20 cellular contexts compared by ENCODE assay signal in the genomic region with DNA sequence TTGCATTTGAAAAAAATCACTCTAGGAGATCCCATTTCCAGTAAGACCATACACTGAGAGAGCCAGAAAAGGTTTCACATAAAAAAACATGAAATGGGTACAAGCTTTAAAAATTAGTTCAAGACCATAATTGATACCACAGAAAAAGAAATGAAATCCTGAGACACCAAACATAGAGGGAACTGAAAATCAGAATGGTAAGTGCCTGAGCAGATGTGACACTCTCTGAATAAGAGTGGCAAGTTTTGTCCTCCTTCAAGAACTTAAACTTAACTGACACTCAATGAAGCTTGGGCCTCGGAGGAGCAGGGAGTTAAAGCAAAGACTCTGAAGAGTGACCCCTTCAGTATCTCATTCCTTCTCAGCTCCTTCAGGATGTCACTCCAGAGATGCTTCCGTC. TPM values are rescaled to one million over a fixed set of nuclear protein-coding genes. Genes with fewer than 3 reads are reported as not detected.
DNase-seq lines count a peak whose midpoint lies in the region; ATAC-seq, FAIRE-seq and TF ChIP-seq lines count a peak whose summit lies in the region.
"Had no signal": no experiment of that assay in that cellular context is flagged by ENCODE, and none has a peak within 500 bp of the region (broad histone marks: within the 10 kb centered on the region; RNA-seq: fewer than 3 reads in every experiment).

No MANE protein-coding gene starts in this region.

- DNase-seq in GM12891 (ENCODE audit: insufficient read length, low spot score) (no peak), HFFc6 (no peak)
- no peak for DNase-seq in CD8-positive, alpha-beta memory T cell
- DNase-seq in activated naive CD4-positive, alpha-beta T cell treated with anti-CD3 and anti-CD28 coated beads, Interleukin-2, amount 50 U/mL, for 72 hours (ENCODE audit: low spot score in 2 of 2), result no peak
- no peak for DNase-seq in stimulated activated effector memory CD8-positive, alpha-beta T cell treated with anti-CD3 and anti-CD28 coated beads, Interleukin-12 subunit alpha, Interleukin-12 subunit beta, amount 100 ng/mL, for 72 hours (ENCODE audit: low spot score in 2 of 2)
- DNase-seq: activated CD8-positive, alpha-beta memory T cell treated with anti-CD3 and anti-CD28 coated beads, Interleukin-2, amount 10 ng/mL, durations not matched to agents 7 days and 5 days; activated naive CD4-positive, alpha-beta T cell; Karpas-422; NCI-H2081; NK-92 treated with Interleukin-12 subunit alpha and Interleukin-12 subunit beta, amount 100 ng/mL, for 24 hours; retina; stimulated activated CD4-positive, alpha-beta T cell treated with anti-CD3 and anti-CD28 coated beads, Interleukin-2, amount 100 ng/mL, for 24 hours; uterus had no signal

- CTCF ChIA-PET in CD8-positive, alpha-beta memory T cell (lab: Charles Lee), result interaction anchor here (0.9 to 1.2 kb wide), 2 partner anchors 22 to 28 kb away, joined by 3 read pairs; no protein-coding TSS in a partner anchor

- no peak overlapping the region for H3K27ac ChIP-seq in CD8-positive, alpha-beta memory T cell (ENCODE audit: low read depth, low read length)
- H3K27ac ChIP-seq: SK-N-MC, uterus, VCaP had no signal

- H3K27me3 ChIP-seq in CD8-positive, alpha-beta memory T cell (ENCODE audit: insufficient read depth, low read length, poor library complexity, severe bottlenecking), result no peaks in the 10 kb centered on the region
- H3K27me3 ChIP-seq: uterus had no signal

- no peaks in the 10 kb centered on the region for H3K9me3 ChIP-seq in CD8-positive, alpha-beta memory T cell (ENCODE audit: low read length)
- H3K9me3 ChIP-seq: uterus had no signal

- H3K4me3 Mint-ChIP-seq in CD8-positive, alpha-beta memory T cell, result no peak overlapping the region
- H3K4me3 Mint-ChIP-seq in stimulated activated effector memory CD8-positive, alpha-beta T cell treated with anti-CD3 and anti-CD28 coated beads, Interleukin-12 subunit alpha, Interleukin-12 subunit beta, amount 100 ng/mL, for 72 hours, result no peak overlapping the region
- H3K4me3 Mint-ChIP-seq in HFFc6, result no peak overlapping the region
- H3K4me3 Mint-ChIP-seq: activated CD8-positive, alpha-beta memory T cell treated with anti-CD3 and anti-CD28 coated beads, Interleukin-2, amount 10 ng/mL, durations not matched to agents 7 days and 5 days had no signal

- peak; percentile 84 for ATAC-seq in GM19395 (IDR thresholded peaks at IDR 0.05; ENCODE audit: unreplicated experiment)
- peak; percentile 59 for ATAC-seq in HG02623 (IDR thresholded peaks at IDR 0.05; ENCODE audit: unreplicated experiment)
- peak; percentile 72 for ATAC-seq in HG03432 (IDR thresholded peaks at IDR 0.05; ENCODE audit: unreplicated experiment)
- ATAC-seq in activated naive CD4-positive, alpha-beta T cell treated with anti-CD3 and anti-CD28 coated beads, Interleukin-2, amount 50 U/mL, for 72 hours, result no peak
- ATAC-seq in stimulated activated effector memory CD8-positive, alpha-beta T cell treated with anti-CD3 and anti-CD28 coated beads, Interleukin-12 subunit alpha, Interleukin-12 subunit beta, amount 100 ng/mL, for 72 hours, result no peak
- ATAC-seq: activated CD8-positive, alpha-beta memory T cell treated with anti-CD3 and anti-CD28 coated beads, Interleukin-2, amount 10 ng/mL, durations not matched to agents 7 days and 5 days had no signal

- H3K4me3 ChIP-seq in CD8-positive, alpha-beta memory T cell (ENCODE audit: low read length), result no peak overlapping the region
- H3K4me3 ChIP-seq: SK-N-MC, uterus had no signal

- POLR2A ChIA-PET in CD8-positive, alpha-beta memory T cell (lab: Charles Lee), result no interaction called here

- H3K27me3 Mint-ChIP-seq in CD8-positive, alpha-beta memory T cell, result no peaks in the 10 kb centered on the region
- peaks cover 14% of the 10 kb centered on the region for H3K27me3 Mint-ChIP-seq in HFFc6 (ENCODE audit: insufficient read depth)
- H3K27me3 Mint-ChIP-seq: activated CD8-positive, alpha-beta memory T cell treated with anti-CD3 and anti-CD28 coated beads, Interleukin-2, amount 10 ng/mL, durations not matched to agents 7 days and 5 days had no signal

- peaks cover 4 to 36% (median 7%) of the 10 kb centered on the region in 3 donors for H3K36me3 Mint-ChIP-seq in CD8-positive, alpha-beta memory T cell
- peaks cover 0 to 7% of the 10 kb centered on the region in 2 donors for H3K36me3 Mint-ChIP-seq in activated naive CD4-positive, alpha-beta T cell treated with anti-CD3 and anti-CD28 coated beads, Interleukin-2, amount 50 U/mL, for 72 hours
- H3K36me3 Mint-ChIP-seq in stimulated activated effector memory CD8-positive, alpha-beta T cell treated with anti-CD3 and anti-CD28 coated beads, Interleukin-12 subunit alpha, Interleukin-12 subunit beta, amount 100 ng/mL, for 72 hours, result no peaks in the 10 kb centered on the region
- no peaks in the 10 kb centered on the region for H3K36me3 Mint-ChIP-seq in HFFc6 (ENCODE audit: low read depth)

- no peaks in the 10 kb centered on the region for H3K36me3 ChIP-seq in CD8-positive, alpha-beta memory T cell (ENCODE audit: insufficient read depth, low read length)
- H3K36me3 ChIP-seq: uterus had no signal

- peaks cover 35% of the 10 kb centered on the region for H3K4me1 ChIP-seq in CD8-positive, alpha-beta memory T cell (ENCODE audit: insufficient read depth, low read length)
- H3K4me1 ChIP-seq: uterus had no signal

- no peak for TF ChIP-seq CTCF in HFFc6 (IDR thresholded peaks at IDR 0.05)

- TF ChIP-seq POLR2A in GM12891 (IDR thresholded peaks at IDR 0.05; ENCODE audit: low read depth, low read length), result no peak

- FAIRE-seq in GM12891 (lab: Jason Lieb, UNC), result peak; percentile 69
- FAIRE-seq: bronchial epithelial cell had no signal

- H3K27ac Mint-ChIP-seq in CD8-positive, alpha-beta memory T cell, result peak overlapping the region in 2 of 8 donors; percentile 67 to 84
- H3K27ac Mint-ChIP-seq in activated naive CD4-positive, alpha-beta T cell treated with anti-CD3 and anti-CD28 coated beads, Interleukin-2, amount 50 U/mL, for 72 hours, result no peak overlapping the region
- no peak overlapping the region for H3K27ac Mint-ChIP-seq in stimulated activated effector memory CD8-positive, alpha-beta T cell treated with anti-CD3 and anti-CD28 coated beads, Interleukin-12 subunit alpha, Interleukin-12 subunit beta, amount 100 ng/mL, for 72 hours
- no peak overlapping the region for H3K27ac Mint-ChIP-seq in HFFc6
- H3K27ac Mint-ChIP-seq: activated CD8-positive, alpha-beta memory T cell treated with anti-CD3 and anti-CD28 coated beads, Interleukin-2, amount 10 ng/mL, durations not matched to agents 7 days and 5 days had no signal

- H3K4me1 Mint-ChIP-seq in CD8-positive, alpha-beta memory T cell, result peaks cover 52 to 57% (median 54%) of the 10 kb centered on the region in 3 donors
- peaks cover 45% of the 10 kb centered on the region for H3K4me1 Mint-ChIP-seq in stimulated activated effector memory CD8-positive, alpha-beta T cell treated with anti-CD3 and anti-CD28 coated beads, Interleukin-12 subunit alpha, Interleukin-12 subunit beta, amount 100 ng/mL, for 72 hours
- H3K4me1 Mint-ChIP-seq in HFFc6 (ENCODE audit: low read depth), result peaks cover 31% of the 10 kb centered on the region

- H3K9me3 Mint-ChIP-seq in CD8-positive, alpha-beta memory T cell, result peaks cover 5 to 22% (median 11%) of the 10 kb centered on the region in 5 donors
- peaks cover 3 to 20% of the 10 kb centered on the region in 2 donors for H3K9me3 Mint-ChIP-seq in activated naive CD4-positive, alpha-beta T cell treated with anti-CD3 and anti-CD28 coated beads, Interleukin-2, amount 50 U/mL, for 72 hours
- H3K9me3 Mint-ChIP-seq in stimulated activated effector memory CD8-positive, alpha-beta T cell treated with anti-CD3 and anti-CD28 coated beads, Interleukin-12 subunit alpha, Interleukin-12 subunit beta, amount 100 ng/mL, for 72 hours, result peaks cover 2% of the 10 kb centered on the region
- no peaks in the 10 kb centered on the region; the same call in 1 of the 2 replicates for H3K9me3 Mint-ChIP-seq in HFFc6

TF ChIP-seq in GM12891, 5 proteins besides CTCF, POLR2A, EP300 and RAD21:
- TF ChIP-seq SPI1 (IDR thresholded peaks at IDR 0.05; ENCODE audit: low read depth, low read length) (peak; percentile 83), POU2F2 (IDR thresholded peaks at IDR 0.05; ENCODE audit: low read depth, low read length) (no peak)

RNA-seq across cellular contexts. Expression of gene PTGDR, which starts 23.2 kb away (rescaled TPM):
- polyA plus RNA-seq in GM12891 (2012; ENCODE audit: low read depth, missing spikeins), result not detected
- total RNA-seq in CD8-positive, alpha-beta memory T cell, result 1 to 10 TPM in 1 of 2 experiments, under 1 TPM in 1; 0.66 to 1.4 TPM
- 50.8 TPM for polyA plus RNA-seq in CD8-positive, alpha-beta memory T cell
- total RNA-seq in activated naive CD4-positive, alpha-beta T cell treated with anti-CD3 and anti-CD28 coated beads, Interleukin-2, amount 50 U/mL, for 72 hours, result under 1 TPM in 1 of 2 donors, not detected in 1; 0.18 TPM
- not detected for total RNA-seq in HFFc6 (2021; fragmentation: NEBNext Ultra II Directional; extraction: Animal tissue kit (Norgen Biotek cat#: 25700))
- total RNA-seq: bronchial epithelial cell had no signal
- polyA plus RNA-seq: keratinocyte had no signal

Comparison
In these comparisons a context has a peak if more than half of its experiments do, and no peak if none do; other contexts are left out.
1. ATAC-seq: peak in GM19395 (single experiment), HG02623 (single experiment) and HG03432 (single experiment); none in activated naive CD4-positive, alpha-beta T cell treated with anti-CD3 and anti-CD28 coated beads, Interleukin-2, amount 50 U/mL, for 72 hours (0 of 2) and stimulated activated effector memory CD8-positive, alpha-beta T cell treated with anti-CD3 and anti-CD28 coated beads, Interleukin-12 subunit alpha, Interleukin-12 subunit beta, amount 100 ng/mL, for 72 hours (single experiment).